16 cellular contexts compared by ENCODE assay signal in genomic region chr6:168536196-168536595, GRCh38.
DNase-seq lines count a peak whose midpoint lies in the region; TF ChIP-seq lines count a peak whose summit lies in the region.
"Had no signal": no experiment of that assay in that cellular context is flagged by ENCODE, and none has a peak within 500 bp of the region (broad histone marks: within the 10 kb centered on the region; RNA-seq: fewer than 3 reads in every experiment).

No MANE protein-coding gene starts in this region.

- no peaks in the 10 kb centered on the region for H3K9me3 Mint-ChIP-seq in neural crest cell
- no peaks in the 10 kb centered on the region for H3K9me3 Mint-ChIP-seq in immature natural killer cell
- H3K9me3 Mint-ChIP-seq: CD4-positive, CD25-positive, alpha-beta regulatory T cell had no signal

- peaks cover 79% of the 10 kb centered on the region for H3K4me1 ChIP-seq in stomach smooth muscle (ENCODE audit: control insufficient read depth, insufficient read depth, low read length)
- H3K4me1 ChIP-seq in suprapubic skin = peaks cover 12% of the 10 kb centered on the region
- H3K4me1 ChIP-seq: Peyer's patch had no signal

- peak overlapping the region; percentile 63 to 78 for H3K9ac ChIP-seq in stomach smooth muscle (ENCODE audit: low read length in 2 of 2)

- H3K4me3 ChIP-seq in H7 (ENCODE audit: insufficient read depth, low read depth, low read length) (no peak overlapping the region), stomach smooth muscle (ENCODE audit: low read length in 2 of 2) (peak overlapping the region in 1 of 2 donors; percentile 35), suprapubic skin (no peak overlapping the region)
- H3K4me3 ChIP-seq: GM12878, Peyer's patch had no signal

- H3K27me3 Mint-ChIP-seq in neural crest cell (ENCODE audit: low read depth) = no peaks in the 10 kb centered on the region
- H3K27me3 Mint-ChIP-seq in immature natural killer cell (ENCODE audit: low read depth in 3 of 3) = peaks cover 1 to 10% (median 10%) of the 10 kb centered on the region in 3 donors
- H3K27me3 Mint-ChIP-seq: CD4-positive, CD25-positive, alpha-beta regulatory T cell had no signal

- no peak for TF ChIP-seq CTCF in neural crest cell (conservative IDR thresholded peaks at IDR 0.05)
- no peak for TF ChIP-seq CTCF in suprapubic skin (IDR thresholded peaks at IDR 0.05)

- H3K27ac Mint-ChIP-seq in neural crest cell (ENCODE audit: unreplicated experiment) (peak overlapping the region; percentile 19), immature natural killer cell (no peak overlapping the region)
- H3K27ac Mint-ChIP-seq: CD4-positive, CD25-positive, alpha-beta regulatory T cell had no signal

- no peaks in the 10 kb centered on the region for H3K36me3 Mint-ChIP-seq in neural crest cell (ENCODE audit: low read depth)
- no peaks in the 10 kb centered on the region for H3K36me3 Mint-ChIP-seq in immature natural killer cell
- H3K36me3 Mint-ChIP-seq: CD4-positive, CD25-positive, alpha-beta regulatory T cell had no signal

- no peaks in the 10 kb centered on the region for H3K9me3 ChIP-seq in stomach smooth muscle (ENCODE audit: control insufficient read depth in 2 of 2, low read length in 2 of 2)
- no peaks in the 10 kb centered on the region for H3K9me3 ChIP-seq in suprapubic skin
- H3K9me3 ChIP-seq: Peyer's patch had no signal

- H3K4me3 Mint-ChIP-seq in neural crest cell (no peak overlapping the region), immature natural killer cell (no peak overlapping the region)
- H3K4me3 Mint-ChIP-seq: CD4-positive, CD25-positive, alpha-beta regulatory T cell had no signal

- H3K4me1 Mint-ChIP-seq in neural crest cell = peaks cover 11% of the 10 kb centered on the region
- peaks cover 2 to 5% of the 10 kb centered on the region in 2 donors for H3K4me1 Mint-ChIP-seq in immature natural killer cell
- H3K4me1 Mint-ChIP-seq: CD4-positive, CD25-positive, alpha-beta regulatory T cell had no signal

- no peak for TF ChIP-seq EP300 in suprapubic skin (IDR thresholded peaks at IDR 0.05)

- H3K27ac ChIP-seq in cingulate gyrus (ENCODE audit: low read depth, low read length) = peak overlapping the region; percentile 69
- peak overlapping the region; percentile 99 for H3K27ac ChIP-seq in stomach smooth muscle (ENCODE audit: low read length)
- no peak overlapping the region for H3K27ac ChIP-seq in suprapubic skin

- no peak for TF ChIP-seq POLR2A in suprapubic skin (IDR thresholded peaks at IDR 0.05)

- no peaks in the 10 kb centered on the region for H3K36me3 ChIP-seq in H7 (replicated peaks; ENCODE audit: control insufficient read depth, insufficient read depth, low read length)
- H3K36me3 ChIP-seq in stomach smooth muscle (ENCODE audit: control insufficient read depth in 2 of 2, insufficient read depth in 2 of 2, low read length in 2 of 2) = peaks cover under 1 to 3% of the 10 kb centered on the region in 2 donors
- no peaks in the 10 kb centered on the region for H3K36me3 ChIP-seq in suprapubic skin
- H3K36me3 ChIP-seq: Peyer's patch had no signal

- H3K27me3 ChIP-seq in H7 (ENCODE audit: control insufficient read depth, insufficient read depth, low read length) (no peaks in the 10 kb centered on the region), stomach smooth muscle (ENCODE audit: control insufficient read depth in 1 of 2, insufficient read depth in 2 of 2, low read length in 2 of 2) (no peaks in the 10 kb centered on the region), suprapubic skin (peaks cover 7% of the 10 kb centered on the region)
- H3K27me3 ChIP-seq: Peyer's patch had no signal

- DNase-seq in H7 = peak; percentile 38
- no peak for DNase-seq in neural crest cell (ENCODE audit: low read depth, low spot score)
- DNase-seq in immature natural killer cell = no peak
- no peak for DNase-seq in NCI-H2196 (lab: John Stamatoyannopoulos, UW; ENCODE audit: unreplicated experiment)
- DNase-seq in suprapubic skin (ENCODE audit: low spot score in 2 of 2) = no peak
- DNase-seq: ACHN; CD4-positive, CD25-positive, alpha-beta regulatory T cell; MM.1S; NCI-H1105 treated with DMSO at 0.1 percent for 48 hours; NCI-H1930; NCI-H2171; NCI-H82; Peyer's patch had no signal

- WGBS in suprapubic skin = 91% methylated on average over 5 of the region's 7 CpGs
